Comparison of ENCODE assay signal across 1 cellular context in the genomic region with DNA sequence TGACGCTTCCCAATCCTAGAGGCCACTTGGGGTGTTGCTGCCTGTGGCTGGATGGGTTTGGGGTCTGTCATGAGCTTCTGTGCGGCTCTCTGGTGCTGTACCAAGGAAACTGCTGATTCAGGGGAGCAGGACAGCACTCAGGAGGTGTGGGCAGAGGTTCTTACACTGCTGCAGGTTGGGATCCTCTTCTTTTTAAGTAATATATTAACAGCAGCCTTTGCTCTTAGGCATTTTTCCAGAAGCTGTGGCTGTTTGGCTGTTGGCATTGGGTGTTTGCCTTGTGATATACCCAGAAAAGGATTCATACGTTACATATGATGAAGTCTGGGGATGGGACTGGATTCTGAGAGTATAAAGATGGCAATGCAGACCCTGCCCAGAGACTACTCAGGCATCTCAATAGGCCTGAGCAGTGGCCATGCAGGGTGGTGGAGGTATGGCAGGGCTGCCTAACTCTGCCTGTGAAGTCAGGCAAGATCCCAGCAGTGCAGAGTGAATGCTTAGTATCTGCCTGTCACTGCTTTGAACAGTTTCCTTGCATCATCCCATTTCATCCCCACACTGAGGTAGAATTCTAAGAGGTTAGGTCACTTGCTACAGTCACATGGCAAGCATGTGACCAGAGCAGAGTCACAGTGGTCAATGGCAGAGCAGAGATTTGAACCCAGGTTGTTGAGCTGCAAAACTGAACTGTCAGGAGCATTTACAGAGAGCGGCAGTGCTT.
TF ChIP-seq lines count a peak whose summit lies in the region.

No MANE protein-coding gene starts in this region.

TF ChIP-seq in GM23338, 12 proteins besides CTCF, POLR2A, EP300 and RAD21 (continued from another document):
- TF ChIP-seq REST (IDR thresholded peaks at IDR 0.05; ENCODE audit: unreplicated experiment) (no peak), EZH2phosphoT487 (IDR thresholded peaks at IDR 0.05; ENCODE audit: unreplicated experiment) (no peak), CREB1 (CRISPR knock-in tag; IDR thresholded peaks at IDR 0.05; ENCODE audit: low read depth) (no peak), EZH2 (IDR thresholded peaks at IDR 0.05; ENCODE audit: low read depth, unreplicated experiment) (no peak), JUNB (IDR thresholded peaks at IDR 0.05; ENCODE audit: unreplicated experiment) (no peak), NANOG (IDR thresholded peaks at IDR 0.05; ENCODE audit: borderline replicate concordance) (no peak), POLR2AphosphoS5 (IDR thresholded peaks at IDR 0.05; ENCODE audit: low read depth) (no peak), ZNF114 (CRISPR knock-in tag; IDR thresholded peaks at IDR 0.05) (no peak), ZNF331 (CRISPR knock-in tag; IDR thresholded peaks at IDR 0.05; ENCODE audit: low read depth) (no peak)
- TF ChIP-seq, protein P1, sequence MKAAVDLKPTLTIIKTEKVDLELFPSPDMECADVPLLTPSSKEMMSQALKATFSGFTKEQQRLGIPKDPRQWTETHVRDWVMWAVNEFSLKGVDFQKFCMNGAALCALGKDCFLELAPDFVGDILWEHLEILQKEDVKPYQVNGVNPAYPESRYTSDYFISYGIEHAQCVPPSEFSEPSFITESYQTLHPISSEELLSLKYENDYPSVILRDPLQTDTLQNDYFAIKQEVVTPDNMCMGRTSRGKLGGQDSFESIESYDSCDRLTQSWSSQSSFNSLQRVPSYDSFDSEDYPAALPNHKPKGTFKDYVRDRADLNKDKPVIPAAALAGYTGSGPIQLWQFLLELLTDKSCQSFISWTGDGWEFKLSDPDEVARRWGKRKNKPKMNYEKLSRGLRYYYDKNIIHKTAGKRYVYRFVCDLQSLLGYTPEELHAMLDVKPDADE (IDR thresholded peaks at IDR 0.05) = no peak
- TF ChIP-seq, protein P2, sequence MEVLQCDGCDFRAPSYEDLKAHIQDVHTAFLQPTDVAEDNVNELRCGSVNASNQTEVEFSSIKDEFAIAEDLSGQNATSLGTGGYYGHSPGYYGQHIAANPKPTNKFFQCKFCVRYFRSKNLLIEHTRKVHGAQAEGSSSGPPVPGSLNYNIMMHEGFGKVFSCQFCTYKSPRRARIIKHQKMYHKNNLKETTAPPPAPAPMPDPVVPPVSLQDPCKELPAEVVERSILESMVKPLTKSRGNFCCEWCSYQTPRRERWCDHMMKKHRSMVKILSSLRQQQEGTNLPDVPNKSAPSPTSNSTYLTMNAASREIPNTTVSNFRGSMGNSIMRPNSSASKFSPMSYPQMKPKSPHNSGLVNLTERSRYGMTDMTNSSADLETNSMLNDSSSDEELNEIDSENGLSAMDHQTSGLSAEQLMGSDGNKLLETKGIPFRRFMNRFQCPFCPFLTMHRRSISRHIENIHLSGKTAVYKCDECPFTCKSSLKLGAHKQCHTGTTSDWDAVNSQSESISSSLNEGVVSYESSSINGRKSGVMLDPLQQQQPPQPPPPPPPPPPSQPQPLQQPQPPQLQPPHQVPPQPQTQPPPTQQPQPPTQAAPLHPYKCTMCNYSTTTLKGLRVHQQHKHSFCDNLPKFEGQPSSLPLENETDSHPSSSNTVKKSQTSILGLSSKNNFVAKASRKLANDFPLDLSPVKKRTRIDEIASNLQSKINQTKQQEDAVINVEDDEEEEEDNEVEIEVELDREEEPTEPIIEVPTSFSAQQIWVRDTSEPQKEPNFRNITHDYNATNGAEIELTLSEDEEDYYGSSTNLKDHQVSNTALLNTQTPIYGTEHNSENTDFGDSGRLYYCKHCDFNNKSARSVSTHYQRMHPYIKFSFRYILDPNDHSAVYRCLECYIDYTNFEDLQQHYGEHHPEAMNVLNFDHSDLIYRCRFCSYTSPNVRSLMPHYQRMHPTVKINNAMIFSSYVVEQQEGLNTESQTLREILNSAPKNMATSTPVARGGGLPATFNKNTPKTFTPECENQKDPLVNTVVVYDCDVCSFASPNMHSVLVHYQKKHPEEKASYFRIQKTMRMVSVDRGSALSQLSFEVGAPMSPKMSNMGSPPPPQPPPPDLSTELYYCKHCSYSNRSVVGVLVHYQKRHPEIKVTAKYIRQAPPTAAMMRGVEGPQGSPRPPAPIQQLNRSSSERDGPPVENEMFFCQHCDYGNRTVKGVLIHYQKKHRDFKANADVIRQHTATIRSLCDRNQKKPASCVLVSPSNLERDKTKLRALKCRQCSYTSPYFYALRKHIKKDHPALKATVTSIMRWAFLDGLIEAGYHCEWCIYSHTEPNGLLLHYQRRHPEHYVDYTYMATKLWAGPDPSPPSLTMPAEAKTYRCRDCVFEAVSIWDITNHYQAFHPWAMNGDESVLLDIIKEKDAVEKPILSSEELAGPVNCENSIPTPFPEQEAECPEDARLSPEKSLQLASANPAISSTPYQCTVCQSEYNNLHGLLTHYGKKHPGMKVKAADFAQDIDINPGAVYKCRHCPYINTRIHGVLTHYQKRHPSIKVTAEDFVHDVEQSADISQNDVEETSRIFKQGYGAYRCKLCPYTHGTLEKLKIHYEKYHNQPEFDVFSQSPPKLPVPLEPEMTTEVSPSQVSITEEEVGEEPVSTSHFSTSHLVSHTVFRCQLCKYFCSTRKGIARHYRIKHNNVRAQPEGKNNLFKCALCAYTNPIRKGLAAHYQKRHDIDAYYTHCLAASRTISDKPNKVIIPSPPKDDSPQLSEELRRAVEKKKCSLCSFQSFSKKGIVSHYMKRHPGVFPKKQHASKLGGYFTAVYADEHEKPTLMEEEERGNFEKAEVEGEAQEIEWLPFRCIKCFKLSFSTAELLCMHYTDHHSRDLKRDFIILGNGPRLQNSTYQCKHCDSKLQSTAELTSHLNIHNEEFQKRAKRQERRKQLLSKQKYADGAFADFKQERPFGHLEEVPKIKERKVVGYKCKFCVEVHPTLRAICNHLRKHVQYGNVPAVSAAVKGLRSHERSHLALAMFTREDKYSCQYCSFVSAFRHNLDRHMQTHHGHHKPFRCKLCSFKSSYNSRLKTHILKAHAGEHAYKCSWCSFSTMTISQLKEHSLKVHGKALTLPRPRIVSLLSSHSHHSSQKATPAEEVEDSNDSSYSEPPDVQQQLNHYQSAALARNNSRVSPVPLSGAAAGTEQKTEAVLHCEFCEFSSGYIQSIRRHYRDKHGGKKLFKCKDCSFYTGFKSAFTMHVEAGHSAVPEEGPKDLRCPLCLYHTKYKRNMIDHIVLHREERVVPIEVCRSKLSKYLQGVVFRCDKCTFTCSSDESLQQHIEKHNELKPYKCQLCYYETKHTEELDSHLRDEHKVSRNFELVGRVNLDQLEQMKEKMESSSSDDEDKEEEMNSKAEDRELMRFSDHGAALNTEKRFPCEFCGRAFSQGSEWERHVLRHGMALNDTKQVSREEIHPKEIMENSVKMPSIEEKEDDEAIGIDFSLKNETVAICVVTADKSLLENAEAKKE (CRISPR knock-in tag; IDR thresholded peaks at IDR 0.05) = no peak
